ENCODE assay signal across 14 cellular contexts in genomic region chr10:943334-944033, GRCh38. TPM values are rescaled to one million over a fixed set of nuclear protein-coding genes. Genes with fewer than 3 reads are reported as not detected.
DNase-seq lines count a peak whose midpoint lies in the region; ATAC-seq and TF ChIP-seq lines count a peak whose summit lies in the region.
"Had no signal": no experiment of that assay in that cellular context is flagged by ENCODE, and none has a peak within 500 bp of the region (broad histone marks: within the 10 kb centered on the region; RNA-seq: fewer than 3 reads in every experiment).

No MANE protein-coding gene starts in this region.

- intact Hi-C loops in dendritic cell treated with granulocyte-macrophage colony-stimulating factor and Interleukin-4, amounts not matched to agents 40 ng/mL and 50 ng/mL, for 4 days (cut with micrococcal nuclease), result no loop called here
- intact Hi-C loops in Calu3 (cut with micrococcal nuclease; ENCODE audit: unreplicated experiment) (no loop called here), prostate gland (cut with DNase I) (no loop called here)

- no peaks in the 10 kb centered on the region for H3K36me3 Mint-ChIP-seq in dendritic cell treated with granulocyte-macrophage colony-stimulating factor and Interleukin-4, amounts not matched to agents 40 ng/mL and 50 ng/mL, for 4 days (ENCODE audit: low read depth)
- H3K36me3 Mint-ChIP-seq in Calu3 (ENCODE audit: insufficient read depth, unreplicated experiment), result no peaks in the 10 kb centered on the region
- no peaks in the 10 kb centered on the region for H3K36me3 Mint-ChIP-seq in progenitor cell of endocrine pancreas (ENCODE audit: insufficient read depth)
- H3K36me3 Mint-ChIP-seq: WTC11 had no signal

- H3K4me1 ChIP-seq in prostate gland (replicated peaks), result no peaks in the 10 kb centered on the region

- no peaks in the 10 kb centered on the region for H3K27me3 Mint-ChIP-seq in dendritic cell treated with granulocyte-macrophage colony-stimulating factor and Interleukin-4, amounts not matched to agents 40 ng/mL and 50 ng/mL, for 4 days
- H3K27me3 Mint-ChIP-seq in Calu3 (ENCODE audit: unreplicated experiment) (no peaks in the 10 kb centered on the region), progenitor cell of endocrine pancreas (peaks cover 5% of the 10 kb centered on the region)
- H3K27me3 Mint-ChIP-seq: activated T-cell treated with anti-CD3 and anti-CD28 coated beads, Interleukin-2, amount 50 U/mL, for 24 hours had no signal

- POLR2A ChIA-PET in GM10248 (lab: Yijun Ruan, JAX), result no interaction called here

- no peaks in the 10 kb centered on the region for H3K9me3 Mint-ChIP-seq in dendritic cell treated with granulocyte-macrophage colony-stimulating factor and Interleukin-4, amounts not matched to agents 40 ng/mL and 50 ng/mL, for 4 days
- H3K9me3 Mint-ChIP-seq in Calu3 (ENCODE audit: low read depth, unreplicated experiment) (no peaks in the 10 kb centered on the region), progenitor cell of endocrine pancreas (ENCODE audit: low read depth) (no peaks in the 10 kb centered on the region)
- H3K9me3 Mint-ChIP-seq: activated T-cell treated with anti-CD3 and anti-CD28 coated beads, Interleukin-2, amount 50 U/mL, for 24 hours; nephron; WTC11 had no signal

- CTCF ChIA-PET in GM10248 (lab: Yijun Ruan, JAX) (interaction anchor here (1.0 to 2.3 kb wide), 4 partner anchors 11 to 138 kb away, joined by 3 to 11 read pairs (median 4); no protein-coding TSS in a partner anchor), Calu3 (lab: Charles Lee) (no interaction called here)

- no peak overlapping the region for H3K27ac ChIP-seq in prostate gland

- no peaks in the 10 kb centered on the region for H3K27me3 ChIP-seq in prostate gland (replicated peaks; ENCODE audit: insufficient read depth)

- H3K4me3 ChIP-seq in prostate gland, result no peak overlapping the region

- H3K4me1 Mint-ChIP-seq in dendritic cell treated with granulocyte-macrophage colony-stimulating factor and Interleukin-4, amounts not matched to agents 40 ng/mL and 50 ng/mL, for 4 days (ENCODE audit: low read depth), result peaks cover 21% of the 10 kb centered on the region
- H3K4me1 Mint-ChIP-seq in Calu3 (ENCODE audit: low read depth, unreplicated experiment) (peaks cover 9% of the 10 kb centered on the region), progenitor cell of endocrine pancreas (ENCODE audit: low read depth) (peaks cover 7% of the 10 kb centered on the region)
- H3K4me1 Mint-ChIP-seq: nephron had no signal

- ATAC-seq in GM19395 (IDR thresholded peaks at IDR 0.05; ENCODE audit: unreplicated experiment) (peak; percentile 58), HG02884 (IDR thresholded peaks at IDR 0.05; ENCODE audit: unreplicated experiment) (peak; percentile 59), HG03460 (IDR thresholded peaks at IDR 0.05; ENCODE audit: unreplicated experiment) (no peak)
- ATAC-seq: WTC11 had no signal

- BruUV-seq in Calu3 (replicated peaks; lab: Mats Ljungman, UMichigan), result no TSS peak

- peak overlapping the region; percentile 91 for H3K27ac Mint-ChIP-seq in dendritic cell treated with granulocyte-macrophage colony-stimulating factor and Interleukin-4, amounts not matched to agents 40 ng/mL and 50 ng/mL, for 4 days
- H3K27ac Mint-ChIP-seq in Calu3 (ENCODE audit: unreplicated experiment), result no peak overlapping the region
- no peak overlapping the region for H3K27ac Mint-ChIP-seq in progenitor cell of endocrine pancreas
- H3K27ac Mint-ChIP-seq: activated T-cell treated with anti-CD3 and anti-CD28 coated beads, Interleukin-2, amount 50 U/mL, for 24 hours; nephron; WTC11 had no signal

- TF ChIP-seq POLR2A in prostate gland (IDR thresholded peaks at IDR 0.05), result no peak

- no peaks in the 10 kb centered on the region for H3K36me3 ChIP-seq in prostate gland

- peak overlapping the region; percentile 17 for H3K4me3 Mint-ChIP-seq in dendritic cell treated with granulocyte-macrophage colony-stimulating factor and Interleukin-4, amounts not matched to agents 40 ng/mL and 50 ng/mL, for 4 days
- H3K4me3 Mint-ChIP-seq in Calu3 (ENCODE audit: low read depth, unreplicated experiment) (no peak overlapping the region), progenitor cell of endocrine pancreas (ENCODE audit: low read depth) (no peak overlapping the region)
- H3K4me3 Mint-ChIP-seq: activated T-cell treated with anti-CD3 and anti-CD28 coated beads, Interleukin-2, amount 50 U/mL, for 24 hours; nephron; WTC11 had no signal

- TF ChIP-seq CTCF in GM10248 (IDR thresholded peaks at IDR 0.05; ENCODE audit: control extremely low read depth, extremely low read depth, low read depth, missing control alignments), result no peak
- no peak for TF ChIP-seq CTCF in Calu3 (IDR thresholded peaks at IDR 0.05; ENCODE audit: unreplicated experiment)
- no peak for TF ChIP-seq CTCF in prostate gland (IDR thresholded peaks at IDR 0.05)
- no peak for TF ChIP-seq CTCF in progenitor cell of endocrine pancreas (IDR thresholded peaks at IDR 0.05; ENCODE audit: unreplicated experiment)

- H3K9me3 ChIP-seq in prostate gland, result no peaks in the 10 kb centered on the region

- DNase-seq in GM10248 (ENCODE audit: extremely low spot score) (peak; percentile 47), Calu3 (no peak), prostate gland (ENCODE audit: low spot score) (no peak), progenitor cell of endocrine pancreas (ENCODE audit: low spot score, unreplicated experiment) (no peak)
- DNase-seq: DND-41, IMR-90, left cardiac atrium had no signal

- WGBS in prostate gland, result 82% methylated on average over 17 of the region's 17 CpGs

RNA-seq across cellular contexts. Expression of gene LARP4B, which starts 12.0 kb away (rescaled TPM):
- total RNA-seq in Calu3 (2022) (181 and 183 TPM in 2 replicates), prostate gland (10 to 100 TPM; 51.9 to 95.4 TPM), progenitor cell of endocrine pancreas (110 and 114 TPM in 2 replicates)

RNA-seq across cellular contexts. Expression of gene GTPBP4, which starts 44.8 kb away (rescaled TPM):
- total RNA-seq in Calu3 (2022) (123 and 128 TPM in 2 replicates), prostate gland (10 to 100 TPM; 15.6 to 39.9 TPM), progenitor cell of endocrine pancreas (53.2 and 57.9 TPM in 2 replicates)
